Comparison of ENCODE assay signal across 1 cellular context in genomic region chr15:78989701-78990248, GRCh38.
TF ChIP-seq lines count a peak whose summit lies in the region.

No MANE protein-coding gene starts in this region.

TF ChIP-seq in IMR-90, 13 proteins besides CTCF, POLR2A, EP300 and RAD21 (continued from another document):
- TF ChIP-seq USF2 (IDR thresholded peaks at IDR 0.05; ENCODE audit: low read depth, low read length): no peak
- TF ChIP-seq ELK1 (IDR thresholded peaks at IDR 0.05; ENCODE audit: borderline replicate concordance, low read depth, low read length): no peak
- no peak for TF ChIP-seq CEBPB (IDR thresholded peaks at IDR 0.05; ENCODE audit: low read depth, low read length)
- no peak for TF ChIP-seq CHD1 (IDR thresholded peaks at IDR 0.05; ENCODE audit: low read depth, low read length)
- no peak for TF ChIP-seq BHLHE40 (IDR thresholded peaks at IDR 0.05; ENCODE audit: low read depth, low read length)
- no peak for TF ChIP-seq MAZ (IDR thresholded peaks at IDR 0.05; ENCODE audit: borderline replicate concordance, low read depth, low read length)
- no peak for TF ChIP-seq RCOR1 (IDR thresholded peaks at IDR 0.05; ENCODE audit: insufficient replicate concordance, low read length)
- TF ChIP-seq NFE2L2 (IDR thresholded peaks at IDR 0.05; ENCODE audit: low read depth, low read length): no peak
- TF ChIP-seq FOS (IDR thresholded peaks at IDR 0.05; ENCODE audit: low read depth, low read length): no peak
- TF ChIP-seq MAFK (IDR thresholded peaks at IDR 0.05; ENCODE audit: low read depth, low read length): no peak
